Comparison of ENCODE assay signal across 12 cellular contexts in genomic region chr10:70162157-70162891, GRCh38. TPM values are rescaled to one million over a fixed set of nuclear protein-coding genes. Genes with fewer than 3 reads are reported as not detected.
DNase-seq lines count a peak whose midpoint lies in the region; ATAC-seq and TF ChIP-seq lines count a peak whose summit lies in the region.
"Had no signal": no experiment of that assay in that cellular context is flagged by ENCODE, and none has a peak within 500 bp of the region (broad histone marks: within the 10 kb centered on the region; RNA-seq: fewer than 3 reads in every experiment).

No MANE protein-coding gene starts in this region.

- 85 to 90% methylated on average over 2 of the region's 2 CpGs for WGBS in tibial nerve, 2 donors

- peaks cover 46% of the 10 kb centered on the region for H3K36me3 Mint-ChIP-seq in activated naive CD4-positive, alpha-beta T cell treated with anti-CD3 and anti-CD28 coated beads for 36 hours (ENCODE audit: low read depth)

- H3K9me3 Mint-ChIP-seq in activated naive CD4-positive, alpha-beta T cell treated with anti-CD3 and anti-CD28 coated beads for 36 hours = no peaks in the 10 kb centered on the region
- no peaks in the 10 kb centered on the region for H3K9me3 Mint-ChIP-seq in stimulated activated naive CD8-positive, alpha-beta T cell treated with anti-CD3 and anti-CD28 coated beads, Interleukin-15, amount 100 ng/mL, for 72 hours

- TF ChIP-seq CTCF in tibial nerve (IDR thresholded peaks at IDR 0.05) = no peak

- H3K27ac Mint-ChIP-seq in activated naive CD4-positive, alpha-beta T cell treated with anti-CD3 and anti-CD28 coated beads for 36 hours = peak overlapping the region; percentile 95
- peak overlapping the region; percentile 90 to 99 for H3K27ac Mint-ChIP-seq in stimulated activated naive CD8-positive, alpha-beta T cell treated with anti-CD3 and anti-CD28 coated beads, Interleukin-15, amount 100 ng/mL, for 72 hours

- peaks cover 61% of the 10 kb centered on the region for H3K4me1 Mint-ChIP-seq in activated naive CD4-positive, alpha-beta T cell treated with anti-CD3 and anti-CD28 coated beads for 36 hours (ENCODE audit: low read depth)
- H3K4me1 Mint-ChIP-seq in stimulated activated naive CD8-positive, alpha-beta T cell treated with anti-CD3 and anti-CD28 coated beads, Interleukin-15, amount 100 ng/mL, for 72 hours = peaks cover 77% of the 10 kb centered on the region

- intact Hi-C loops in activated naive CD4-positive, alpha-beta T cell treated with anti-CD3 and anti-CD28 coated beads for 36 hours (cut with micrococcal nuclease) = loop anchor here (1.0 to 10.0 kb wide), 10 partner anchors 8 to 1922 kb away; partner anchors contain the start of genes EIF4EBP2, PPA1, SAR1A and SPOCK2

- H3K4me3 Mint-ChIP-seq in activated naive CD4-positive, alpha-beta T cell treated with anti-CD3 and anti-CD28 coated beads for 36 hours = peak overlapping the region; percentile 57
- H3K4me3 Mint-ChIP-seq in stimulated activated naive CD8-positive, alpha-beta T cell treated with anti-CD3 and anti-CD28 coated beads, Interleukin-15, amount 100 ng/mL, for 72 hours = peak overlapping the region; percentile 78 to 97

- H3K4me3 ChIP-seq in adipocyte (ENCODE audit: low read length) (peak overlapping the region; percentile 61), tibial nerve (no peak overlapping the region)
- H3K4me3 ChIP-seq: HAP-1, prostate gland had no signal

- no peak for DNase-seq in activated naive CD4-positive, alpha-beta T cell treated with anti-CD3 and anti-CD28 coated beads for 36 hours
- DNase-seq in activated naive CD4-positive, alpha-beta T cell treated with anti-CD3 and anti-CD28 coated beads, Interleukin-2, amount 50 U/mL, for 16 hours = no peak
- DNase-seq in adipocyte (ENCODE audit: low read depth) = peak; percentile 23
- no peak for DNase-seq in stimulated activated naive CD8-positive, alpha-beta T cell treated with anti-CD3 and anti-CD28 coated beads, Interleukin-15, amount 100 ng/mL, for 72 hours
- no peak for DNase-seq in NCI-H2029 (lab: John Stamatoyannopoulos, UW)
- DNase-seq in tibial nerve (ENCODE audit: low spot score in 2 of 2) = no peak
- no peak for DNase-seq in activated CD4-positive, CD25-positive, alpha-beta regulatory T cell (lab: John Stamatoyannopoulos, UW)
- DNase-seq: NCI-H748 treated with DMSO at 0.1 percent for 48 hours had no signal

- no peaks in the 10 kb centered on the region for H3K9me3 ChIP-seq in adipocyte (ENCODE audit: control insufficient read depth, low read length)
- H3K9me3 ChIP-seq in tibial nerve = no peaks in the 10 kb centered on the region
- H3K9me3 ChIP-seq: HAP-1, prostate gland had no signal

- no peaks in the 10 kb centered on the region for H3K27me3 ChIP-seq in adipocyte (replicated peaks; ENCODE audit: control insufficient read depth, insufficient read depth, low read length)
- H3K27me3 ChIP-seq in tibial nerve = no peaks in the 10 kb centered on the region

- H3K4me1 ChIP-seq in adipocyte (ENCODE audit: control insufficient read depth, insufficient read depth, low read length) = peaks cover 91% of the 10 kb centered on the region
- peaks cover 0 to 67% (median 16%) of the 10 kb centered on the region in 4 donors for H3K4me1 ChIP-seq in tibial nerve
- H3K4me1 ChIP-seq: prostate gland had no signal

- ATAC-seq in HG03354 (IDR thresholded peaks at IDR 0.05; ENCODE audit: poor library complexity, severe bottlenecking, unreplicated experiment) = peak; percentile 16
- peak; percentile 85 for ATAC-seq in stimulated activated naive CD8-positive, alpha-beta T cell treated with anti-CD3 and anti-CD28 coated beads, Interleukin-15, amount 100 ng/mL, for 72 hours

- peaks cover 80% of the 10 kb centered on the region for H3K36me3 ChIP-seq in adipocyte (ENCODE audit: control insufficient read depth, insufficient read depth, low read length, severe bottlenecking)
- peaks cover 0 to 33% (median 7%) of the 10 kb centered on the region in 3 donors for H3K36me3 ChIP-seq in tibial nerve

- peak overlapping the region in 1 of 4 donors; percentile 1 for H3K27ac ChIP-seq in tibial nerve
- H3K27ac ChIP-seq: epithelial cell of prostate, prostate gland had no signal

- no peak for TF ChIP-seq EP300 in tibial nerve (IDR thresholded peaks at IDR 0.05)

- CTCF ChIA-PET in activated naive CD4-positive, alpha-beta T cell treated with anti-CD3 and anti-CD28 coated beads for 36 hours (lab: Charles Lee) = interaction anchor here (1.0 to 1.4 kb wide), 3 partner anchors 15 to 60 kb away, joined by 3 to 12 read pairs (median 4); partner anchors contain the start of gene TYSND1

- no peak for TF ChIP-seq POLR2A in tibial nerve (IDR thresholded peaks at IDR 0.05)

- H3K9ac ChIP-seq in adipocyte (ENCODE audit: low read length) = peak overlapping the region; percentile 65

- no peaks in the 10 kb centered on the region for H3K27me3 Mint-ChIP-seq in activated naive CD4-positive, alpha-beta T cell treated with anti-CD3 and anti-CD28 coated beads for 36 hours (ENCODE audit: low read depth)
- no peaks in the 10 kb centered on the region for H3K27me3 Mint-ChIP-seq in stimulated activated naive CD8-positive, alpha-beta T cell treated with anti-CD3 and anti-CD28 coated beads, Interleukin-15, amount 100 ng/mL, for 72 hours

RNA-seq across cellular contexts. Expression of gene SAR1A, which starts 8.0 kb away (rescaled TPM):
- 100 to 1,000 TPM; 101 to 109 TPM for total RNA-seq in activated naive CD4-positive, alpha-beta T cell treated with anti-CD3 and anti-CD28 coated beads for 36 hours
- total RNA-seq in tibial nerve = 10 to 100 TPM; 68.8 to 83.3 (median 79.7) TPM

RNA-seq across cellular contexts. Expression of gene TYSND1, which starts 15.8 kb away (rescaled TPM):
- total RNA-seq in activated naive CD4-positive, alpha-beta T cell treated with anti-CD3 and anti-CD28 coated beads for 36 hours = 10 to 100 TPM; 12.5 to 13.0 TPM
- 10 to 100 TPM; 15.3 to 26.1 (median 19.1) TPM for total RNA-seq in tibial nerve

RNA-seq across cellular contexts. Expression of gene AIFM2, which starts 29.7 kb away (rescaled TPM):
- 1 to 10 TPM; 3.0 to 3.3 TPM for total RNA-seq in activated naive CD4-positive, alpha-beta T cell treated with anti-CD3 and anti-CD28 coated beads for 36 hours
- total RNA-seq in tibial nerve = 10 to 100 TPM; 13.3 to 34.2 (median 19.4) TPM
